ENCODE assay signal across 19 cellular contexts in the genomic region with DNA sequence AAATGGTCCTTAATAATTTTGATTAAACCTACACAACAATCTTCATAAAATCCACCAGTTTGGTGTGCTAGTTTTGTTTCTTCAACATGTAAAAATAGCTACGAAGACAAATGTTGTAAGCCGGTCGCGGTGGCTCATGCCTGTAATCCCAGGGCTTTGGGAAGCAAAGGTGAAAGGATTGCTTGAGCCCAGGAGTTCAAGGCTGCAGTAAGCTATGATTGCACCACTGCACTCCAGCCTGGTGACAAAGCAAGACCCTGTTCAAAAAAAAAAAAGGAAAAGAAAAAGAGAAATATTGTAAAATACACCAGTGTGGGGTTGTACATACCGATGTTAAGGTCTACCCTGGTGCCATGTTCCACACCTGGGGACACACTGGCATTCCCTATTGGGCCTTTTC.
DNase-seq lines count a peak whose midpoint lies in the region; ATAC-seq, FAIRE-seq and TF ChIP-seq lines count a peak whose summit lies in the region.
"Had no signal": no experiment of that assay in that cellular context is flagged by ENCODE, and none has a peak within 500 bp of the region (broad histone marks: within the 10 kb centered on the region; RNA-seq: fewer than 3 reads in every experiment).

No MANE protein-coding gene starts in this region.

- no peak overlapping the region for H2AFZ ChIP-seq in PC-9

- H3K9me3 ChIP-seq in A549 (no peaks in the 10 kb centered on the region), PC-9 (ENCODE audit: insufficient read depth, low read depth) (no peaks in the 10 kb centered on the region)
- H3K9me3 ChIP-seq: HAP-1 had no signal

- H3K4me3 ChIP-seq in A549 (no peak overlapping the region), PC-9 (no peak overlapping the region)
- H3K4me3 ChIP-seq: HAP-1, K562 had no signal

- H3K9me2 ChIP-seq in PC-9 (ENCODE audit: insufficient read depth): no peaks in the 10 kb centered on the region

- BruUV-seq in PC-9 (replicated peaks; lab: Mats Ljungman, UMichigan): no TSS peak

- no peak for TF ChIP-seq POLR2A in A549 (IDR thresholded peaks at IDR 0.05; ENCODE audit: low read length)

- CTCF ChIA-PET in A549 (lab: Yijun Ruan, JAX): interaction anchor here (1.0 to 1.8 kb wide), 3 partner anchors 10 to 77 kb away, joined by 3 to 4 read pairs (median 3); no protein-coding TSS in a partner anchor
- CTCF ChIA-PET in PC-9 (lab: Charles Lee): no interaction called here

- ATAC-seq in A549 (no peak), left lobe of liver (peak; percentile 41)
- no peak for ATAC-seq in natural killer cell treated with Interleukin-12 subunit alpha and Interleukin-12 subunit beta and Interleukin-15 and Interleukin-18, amount 100 ng/mL, for 72 hours
- ATAC-seq: K562 had no signal

- peak overlapping the region in 1 of 2 donors; percentile 84 for H3K27ac Mint-ChIP-seq in natural killer cell treated with Interleukin-12 subunit alpha and Interleukin-12 subunit beta and Interleukin-15 and Interleukin-18, amount 100 ng/mL, for 72 hours
- no peak overlapping the region for H3K27ac Mint-ChIP-seq in chondrocyte (ENCODE audit: unreplicated experiment)

- TF ChIP-seq RAD21 in A549 (conservative IDR thresholded peaks at IDR 0.05 in 1 of 2, IDR thresholded peaks at IDR 0.05 in 1 of 2): no peak

- intact Hi-C loops in PC-9 (cut with micrococcal nuclease; ENCODE audit: unreplicated experiment): no loop called here

- POLR2A ChIA-PET in A549 (lab: Yijun Ruan, JAX) (interaction anchor here (0.7 to 1.2 kb wide), 2 partner anchors 19 to 91 kb away, joined by 3 to 7 read pairs; partner anchors contain the start of gene MYO1E), PC-9 (lab: Charles Lee; ENCODE audit: unreplicated experiment) (no interaction called here)

- H3K4me1 Mint-ChIP-seq in natural killer cell treated with Interleukin-12 subunit alpha and Interleukin-12 subunit beta and Interleukin-15 and Interleukin-18, amount 100 ng/mL, for 72 hours (ENCODE audit: low read depth in 2 of 2): peaks cover 9 to 24% of the 10 kb centered on the region in 2 donors
- H3K4me1 Mint-ChIP-seq in chondrocyte (ENCODE audit: low read depth): peaks cover 18% of the 10 kb centered on the region
- H3K4me1 Mint-ChIP-seq: CD4-positive, alpha-beta memory T cell had no signal

- FAIRE-seq in A549 (lab: Jason Lieb, UNC): peak; percentile 39
- FAIRE-seq: D721Med, G401.6, GM12891, H1, K562 had no signal

- peak overlapping the region; percentile 12 for H3K4me3 Mint-ChIP-seq in natural killer cell treated with Interleukin-12 subunit alpha and Interleukin-12 subunit beta and Interleukin-15 and Interleukin-18, amount 100 ng/mL, for 72 hours
- H3K4me3 Mint-ChIP-seq in chondrocyte (ENCODE audit: unreplicated experiment): no peak overlapping the region

- peaks cover 82% of the 10 kb centered on the region for H3K79me2 ChIP-seq in PC-9 (ENCODE audit: low read depth)

- H3K27me3 ChIP-seq in PC-9 (ENCODE audit: insufficient read depth, low read depth): no peaks in the 10 kb centered on the region

- DNase-seq in A549 (ENCODE audit: low read depth in 1 of 2, low spot score in 1 of 2): no peak
- DNase-seq in PC-9: no peak
- peak; percentile 56 for DNase-seq in left lobe of liver (ENCODE audit: low spot score)
- no peak for DNase-seq in natural killer cell treated with Interleukin-12 subunit alpha and Interleukin-12 subunit beta and Interleukin-15 and Interleukin-18, amount 100 ng/mL, for 72 hours (ENCODE audit: low spot score)
- DNase-seq in T-helper 9 cell: no peak
- DNase-seq in HPDE6-E6E7 (ENCODE audit: extremely low spot score): no peak
- no peak for DNase-seq in chondrocyte (ENCODE audit: low spot score)
- DNase-seq: C1 segment of cervical spinal cord; CD4-positive, alpha-beta memory T cell; DMS153; DMS79 treated with DMSO at 0.1 percent for 48 hours; EL had no signal

- H4K20me1 ChIP-seq in PC-9 (ENCODE audit: insufficient read depth): no peaks in the 10 kb centered on the region

- no peaks in the 10 kb centered on the region for H3K36me3 ChIP-seq in PC-9 (ENCODE audit: low read depth)
- H3K36me3 ChIP-seq: HAP-1 had no signal

- peak overlapping the region; percentile 84 to 93 for H3K27ac ChIP-seq in A549
- peak overlapping the region; percentile 57 for H3K27ac ChIP-seq in PC-9
- H3K27ac ChIP-seq: 22Rv1 had no signal

- peaks cover 95% of the 10 kb centered on the region for H3K4me1 ChIP-seq in A549
- H3K4me1 ChIP-seq in PC-9 (replicated peaks; ENCODE audit: insufficient read depth): peaks cover 95% of the 10 kb centered on the region
- H3K4me1 ChIP-seq: HAP-1 had no signal

- H3K27me3 Mint-ChIP-seq in natural killer cell treated with Interleukin-12 subunit alpha and Interleukin-12 subunit beta and Interleukin-15 and Interleukin-18, amount 100 ng/mL, for 72 hours: no peaks in the 10 kb centered on the region
- H3K27me3 Mint-ChIP-seq in chondrocyte (ENCODE audit: low read depth): no peaks in the 10 kb centered on the region

- 97% methylated on average over 5 of the region's 5 CpGs for WGBS in A549 (ENCODE audit: missing lambda C conversion rate)

- H3K36me3 Mint-ChIP-seq in natural killer cell treated with Interleukin-12 subunit alpha and Interleukin-12 subunit beta and Interleukin-15 and Interleukin-18, amount 100 ng/mL, for 72 hours: no peaks in the 10 kb centered on the region
- no peaks in the 10 kb centered on the region for H3K36me3 Mint-ChIP-seq in chondrocyte (ENCODE audit: low read depth)
- H3K36me3 Mint-ChIP-seq: CD4-positive, alpha-beta memory T cell had no signal

- no peaks in the 10 kb centered on the region for H3K9me3 Mint-ChIP-seq in natural killer cell treated with Interleukin-12 subunit alpha and Interleukin-12 subunit beta and Interleukin-15 and Interleukin-18, amount 100 ng/mL, for 72 hours
- H3K9me3 Mint-ChIP-seq in chondrocyte (ENCODE audit: low read depth): no peaks in the 10 kb centered on the region
- H3K9me3 Mint-ChIP-seq: CD4-positive, alpha-beta memory T cell had no signal

- TF ChIP-seq CTCF in A549 (IDR thresholded peaks at IDR 0.05) (no peak), PC-9 (conservative IDR thresholded peaks at IDR 0.05) (no peak), chondrocyte (IDR thresholded peaks at IDR 0.05) (no peak)

- peak overlapping the region; percentile 82; the same call in 2 of the 3 replicates for H3K4me2 ChIP-seq in A549
- H3K4me2 ChIP-seq in PC-9: no peak overlapping the region

- TF ChIP-seq EP300 in A549 (IDR thresholded peaks at IDR 0.05): no peak

- peaks cover 65% of the 10 kb centered on the region for H3F3A ChIP-seq in PC-9 (ENCODE audit: insufficient read depth, low read depth)

TF ChIP-seq in A549, 52 proteins besides CTCF, POLR2A, EP300 and RAD21:
- TF ChIP-seq NFE2L2 (conservative IDR thresholded peaks at IDR 0.05; ENCODE audit: low read length): no peak
- TF ChIP-seq CEBPB (IDR thresholded peaks at IDR 0.05): 0 out of 4 replicates have a peak, but pooled peaks of 1 of the 2 experiments have one; percentile 20
